ENCODE assay signal across 11 cellular contexts in genomic region chr5:57117601-57118000, GRCh38. TPM values are rescaled to one million over a fixed set of nuclear protein-coding genes. Genes with fewer than 3 reads are reported as not detected.
DNase-seq lines count a peak whose midpoint lies in the region; ATAC-seq lines count a peak whose summit lies in the region.
"Had no signal": no experiment of that assay in that cellular context is flagged by ENCODE, and none has a peak within 500 bp of the region (broad histone marks: within the 10 kb centered on the region; RNA-seq: fewer than 3 reads in every experiment).

No MANE protein-coding gene starts in this region.

- peaks cover 2% of the 10 kb centered on the region for H3K9me3 Mint-ChIP-seq in T-helper 1 cell treated with Interleukin-12 subunit alpha and Interleukin-12 subunit beta and Interleukin-4 antibody, amounts not matched to agents 30 μg/mL and 1 μg/mL, for 36 hours
- peaks cover 2% of the 10 kb centered on the region for H3K9me3 Mint-ChIP-seq in activated T-helper 1 cell treated with anti-CD3 and anti-CD28 coated beads, Interleukin-12 subunit alpha, Interleukin-12 subunit beta, Interleukin-2, Interleukin-4 antibody, amounts not matched to agents 30 ng/mL and 10 ng/mL and 1 ng/mL, durations not matched to agents 14 hours and 24 hours and 36 hours

- peaks cover 2% of the 10 kb centered on the region for H3K27me3 Mint-ChIP-seq in T-helper 1 cell treated with Interleukin-12 subunit alpha and Interleukin-12 subunit beta and Interleukin-4 antibody, amounts not matched to agents 30 μg/mL and 1 μg/mL, for 36 hours (ENCODE audit: low read depth)
- no peaks in the 10 kb centered on the region for H3K27me3 Mint-ChIP-seq in activated T-helper 1 cell treated with anti-CD3 and anti-CD28 coated beads, Interleukin-12 subunit alpha, Interleukin-12 subunit beta, Interleukin-2, Interleukin-4 antibody, amounts not matched to agents 30 ng/mL and 10 ng/mL and 1 ng/mL, durations not matched to agents 14 hours and 24 hours and 36 hours (ENCODE audit: insufficient read depth)

- ATAC-seq in GM21447 (IDR thresholded peaks at IDR 0.05; ENCODE audit: unreplicated experiment) = no peak
- ATAC-seq: body of pancreas had no signal

- intact Hi-C loops in activated T-helper 1 cell treated with anti-CD3 and anti-CD28 coated beads, Interleukin-12 subunit alpha, Interleukin-12 subunit beta, Interleukin-2, Interleukin-4 antibody, amounts not matched to agents 30 ng/mL and 10 ng/mL and 1 ng/mL, durations not matched to agents 14 hours and 24 hours and 36 hours (cut with micrococcal nuclease) = loop anchor here (1.0 to 5.0 kb wide), 3 partner anchors 55 to 208 kb away; partner anchors contain the start of genes MIER3 and SETD9

- peaks cover 23% of the 10 kb centered on the region for H3K4me1 Mint-ChIP-seq in T-helper 1 cell treated with Interleukin-12 subunit alpha and Interleukin-12 subunit beta and Interleukin-4 antibody, amounts not matched to agents 30 μg/mL and 1 μg/mL, for 36 hours (ENCODE audit: low read depth)
- peaks cover 23% of the 10 kb centered on the region for H3K4me1 Mint-ChIP-seq in activated T-helper 1 cell treated with anti-CD3 and anti-CD28 coated beads, Interleukin-12 subunit alpha, Interleukin-12 subunit beta, Interleukin-2, Interleukin-4 antibody, amounts not matched to agents 30 ng/mL and 10 ng/mL and 1 ng/mL, durations not matched to agents 14 hours and 24 hours and 36 hours (ENCODE audit: low read depth)

- peak overlapping the region; percentile 51 for H3K4me3 Mint-ChIP-seq in T-helper 1 cell treated with Interleukin-12 subunit alpha and Interleukin-12 subunit beta and Interleukin-4 antibody, amounts not matched to agents 30 μg/mL and 1 μg/mL, for 36 hours
- peak overlapping the region; percentile 54 for H3K4me3 Mint-ChIP-seq in activated T-helper 1 cell treated with anti-CD3 and anti-CD28 coated beads, Interleukin-12 subunit alpha, Interleukin-12 subunit beta, Interleukin-2, Interleukin-4 antibody, amounts not matched to agents 30 ng/mL and 10 ng/mL and 1 ng/mL, durations not matched to agents 14 hours and 24 hours and 36 hours

- peaks cover 3% of the 10 kb centered on the region for H3K36me3 Mint-ChIP-seq in T-helper 1 cell treated with Interleukin-12 subunit alpha and Interleukin-12 subunit beta and Interleukin-4 antibody, amounts not matched to agents 30 μg/mL and 1 μg/mL, for 36 hours (ENCODE audit: low read depth)
- peaks cover 5% of the 10 kb centered on the region for H3K36me3 Mint-ChIP-seq in activated T-helper 1 cell treated with anti-CD3 and anti-CD28 coated beads, Interleukin-12 subunit alpha, Interleukin-12 subunit beta, Interleukin-2, Interleukin-4 antibody, amounts not matched to agents 30 ng/mL and 10 ng/mL and 1 ng/mL, durations not matched to agents 14 hours and 24 hours and 36 hours (ENCODE audit: low read depth)

- peak; percentile 19 for DNase-seq in Daoy (ENCODE audit: low read depth)
- DNase-seq in activated T-helper 1 cell treated with anti-CD3 and anti-CD28 coated beads, Interleukin-12 subunit alpha, Interleukin-12 subunit beta, Interleukin-2, Interleukin-4 antibody, amounts not matched to agents 30 ng/mL and 10 ng/mL and 1 ng/mL, durations not matched to agents 14 hours and 24 hours and 36 hours (ENCODE audit: low spot score) = peak; percentile 70
- peak; percentile 47 for DNase-seq in stimulated activated CD4-positive, alpha-beta T cell treated with anti-CD3 and anti-CD28 coated beads, Interleukin-15, amount 100 ng/mL, for 24 hours
- DNase-seq in NCI-H1694 (lab: John Stamatoyannopoulos, UW) = no peak
- DNase-seq in NCI-H2196 (lab: John Stamatoyannopoulos, UW; ENCODE audit: unreplicated experiment) = no peak
- DNase-seq in NCI-H748 (lab: John Stamatoyannopoulos, UW; ENCODE audit: unreplicated experiment) = no peak
- DNase-seq: BE2C, body of pancreas, foreskin melanocyte had no signal

- H3K27ac Mint-ChIP-seq in T-helper 1 cell treated with Interleukin-12 subunit alpha and Interleukin-12 subunit beta and Interleukin-4 antibody, amounts not matched to agents 30 μg/mL and 1 μg/mL, for 36 hours = peak overlapping the region; percentile 86
- peak overlapping the region; percentile 81 for H3K27ac Mint-ChIP-seq in activated T-helper 1 cell treated with anti-CD3 and anti-CD28 coated beads, Interleukin-12 subunit alpha, Interleukin-12 subunit beta, Interleukin-2, Interleukin-4 antibody, amounts not matched to agents 30 ng/mL and 10 ng/mL and 1 ng/mL, durations not matched to agents 14 hours and 24 hours and 36 hours

RNA-seq across cellular contexts. Expression of gene GPBP1, which starts 56.3 kb away (rescaled TPM):
- 61.0 and 75.5 TPM in 2 replicates for total RNA-seq in Daoy (2014; rRNA removed; shearing (Covaris generic))
- 94.6 and 106 TPM in 2 replicates for total RNA-seq in activated T-helper 1 cell treated with anti-CD3 and anti-CD28 coated beads, Interleukin-12 subunit alpha, Interleukin-12 subunit beta, Interleukin-2, Interleukin-4 antibody, amounts not matched to agents 30 ng/mL and 10 ng/mL and 1 ng/mL, durations not matched to agents 14 hours and 24 hours and 36 hours

Comparison
In these comparisons a context has a peak if more than half of its experiments do, and no peak if none do; other contexts are left out.
1. DNase-seq: peak in Daoy (single experiment), activated T-helper 1 cell treated with anti-CD3 and anti-CD28 coated beads, Interleukin-12 subunit alpha, Interleukin-12 subunit beta, Interleukin-2, Interleukin-4 antibody, amounts not matched to agents 30 ng/mL and 10 ng/mL and 1 ng/mL, durations not matched to agents 14 hours and 24 hours and 36 hours (single experiment) and stimulated activated CD4-positive, alpha-beta T cell treated with anti-CD3 and anti-CD28 coated beads, Interleukin-15, amount 100 ng/mL, for 24 hours (single experiment); none in NCI-H1694 (single experiment), NCI-H2196 (single experiment) and NCI-H748 (single experiment).